ENCODE assay signal across 17 cellular contexts in genomic region chr4:132709024-132709423, GRCh38.
A peak's percentile ranks its signal among the peaks of the same experiment; 100 is the strongest.
DNase-seq lines count a peak whose midpoint lies in the region; ATAC-seq and TF ChIP-seq lines count a peak whose summit lies in the region.
"Had no signal": no experiment of that assay in that cellular context is flagged by ENCODE, and none has a peak within 500 bp of the region (broad histone marks: within the 10 kb centered on the region; RNA-seq: fewer than 3 reads in every experiment).

No MANE protein-coding gene starts in this region.

- no peak overlapping the region for H3K27ac Mint-ChIP-seq in activated CD8-positive, alpha-beta memory T cell treated with anti-CD3 and anti-CD28 coated beads, Interleukin-2, amount 10 ng/mL, durations not matched to agents 7 days and 5 days
- H3K27ac Mint-ChIP-seq: CD4-positive, alpha-beta T cell had no signal

- intact Hi-C loops in PC-9 (cut with micrococcal nuclease; ENCODE audit: unreplicated experiment): no loop called here

- DNase-seq in DND-41 (no peak), PC-9 (no peak), foreskin keratinocyte (no peak), MG63 (no peak)
- no peak for DNase-seq in activated CD8-positive, alpha-beta memory T cell treated with anti-CD3 and anti-CD28 coated beads, Interleukin-2, amount 10 ng/mL, durations not matched to agents 7 days and 5 days
- DNase-seq: CD4-positive, alpha-beta T cell; COR-L47; NCI-H1105; NCI-H2029 treated with DMSO at 0.1 percent for 48 hours; NCI-H226; NCI-H510A treated with DMSO at 0.1 percent for 48 hours; NCI-H748 treated with DMSO at 0.1 percent for 48 hours; NK-92 treated with Interleukin-12 subunit alpha and Interleukin-12 subunit beta, amount 100 ng/mL, for 24 hours; Right ventricle myocardium superior had no signal

- H3K9me2 ChIP-seq in Loucy (replicated peaks; ENCODE audit: low read depth, low read length) (no peaks in the 10 kb centered on the region), PC-9 (ENCODE audit: insufficient read depth) (no peaks in the 10 kb centered on the region)

- CTCF ChIA-PET in PC-9 (lab: Charles Lee): no interaction called here
- CTCF ChIA-PET in activated CD8-positive, alpha-beta memory T cell treated with anti-CD3 and anti-CD28 coated beads, Interleukin-2, amount 10 ng/mL, durations not matched to agents 7 days and 5 days (lab: Charles Lee): no interaction called here

- no peaks in the 10 kb centered on the region for H4K20me1 ChIP-seq in DND-41 (ENCODE audit: insufficient read depth, low read length)
- H4K20me1 ChIP-seq in Loucy (ENCODE audit: insufficient read depth, low read length, poor library complexity, severe bottlenecking): no peaks in the 10 kb centered on the region
- no peaks in the 10 kb centered on the region for H4K20me1 ChIP-seq in PC-9 (ENCODE audit: insufficient read depth)
- H4K20me1 ChIP-seq: BLaER1 had no signal

- H3K9ac ChIP-seq in DND-41 (ENCODE audit: low read depth, low read length) (peak overlapping the region; percentile 37), Loucy (ENCODE audit: low read depth, low read length, poor library complexity, severe bottlenecking) (no peak overlapping the region)
- H3K9ac ChIP-seq: BLaER1 had no signal

- H3K9me3 Mint-ChIP-seq in activated CD8-positive, alpha-beta memory T cell treated with anti-CD3 and anti-CD28 coated beads, Interleukin-2, amount 10 ng/mL, durations not matched to agents 7 days and 5 days (ENCODE audit: low read depth): peaks cover 8% of the 10 kb centered on the region
- H3K9me3 Mint-ChIP-seq: CD4-positive, alpha-beta T cell had no signal

- H3K36me3 Mint-ChIP-seq in activated CD8-positive, alpha-beta memory T cell treated with anti-CD3 and anti-CD28 coated beads, Interleukin-2, amount 10 ng/mL, durations not matched to agents 7 days and 5 days: no peaks in the 10 kb centered on the region

- peak overlapping the region; percentile 69 for H3K27ac ChIP-seq in DND-41 (ENCODE audit: low read length)
- H3K27ac ChIP-seq in PC-9: no peak overlapping the region
- H3K27ac ChIP-seq in foreskin keratinocyte: no peak overlapping the region
- H3K27ac ChIP-seq: BLaER1 had no signal

- H3K27me3 ChIP-seq in DND-41 (ENCODE audit: insufficient read depth, low read length, poor library complexity): no peaks in the 10 kb centered on the region
- H3K27me3 ChIP-seq in Loucy (ENCODE audit: insufficient read depth, low read length, poor library complexity, severe bottlenecking): no peaks in the 10 kb centered on the region
- no peaks in the 10 kb centered on the region for H3K27me3 ChIP-seq in PC-9 (ENCODE audit: insufficient read depth, low read depth)
- no peaks in the 10 kb centered on the region for H3K27me3 ChIP-seq in foreskin keratinocyte
- H3K27me3 ChIP-seq in MG63: no peaks in the 10 kb centered on the region
- H3K27me3 ChIP-seq: BLaER1 had no signal

- POLR2A ChIA-PET in PC-9 (lab: Charles Lee; ENCODE audit: unreplicated experiment): no interaction called here

- peak overlapping the region in 1 of 2 experiments; percentile 30; a peak in 1 of 4 replicates for H3K4me3 ChIP-seq in DND-41 (ENCODE audit: low read depth in 1 of 2, low read length in 2 of 2)
- peak overlapping the region; percentile 50 for H3K4me3 ChIP-seq in Loucy (ENCODE audit: low read length, poor library complexity, severe bottlenecking)
- H3K4me3 ChIP-seq in PC-9: no peak overlapping the region
- no peak overlapping the region for H3K4me3 ChIP-seq in MG63
- H3K4me3 ChIP-seq: BLaER1 had no signal

- H3F3A ChIP-seq in Loucy (ENCODE audit: low read depth) (no peaks in the 10 kb centered on the region), PC-9 (ENCODE audit: insufficient read depth, low read depth) (no peaks in the 10 kb centered on the region)

- H3K4me3 Mint-ChIP-seq in activated CD8-positive, alpha-beta memory T cell treated with anti-CD3 and anti-CD28 coated beads, Interleukin-2, amount 10 ng/mL, durations not matched to agents 7 days and 5 days: no peak overlapping the region
- H3K4me3 Mint-ChIP-seq: CD4-positive, alpha-beta T cell had no signal

- H3K4me1 ChIP-seq in DND-41 (ENCODE audit: insufficient read depth, low read length) (peaks cover 15% of the 10 kb centered on the region), Loucy (ENCODE audit: insufficient read depth, low read length, poor library complexity, severe bottlenecking) (peaks cover 4% of the 10 kb centered on the region), PC-9 (replicated peaks; ENCODE audit: insufficient read depth) (no peaks in the 10 kb centered on the region), foreskin keratinocyte (no peaks in the 10 kb centered on the region)
- H3K4me1 ChIP-seq: BLaER1 had no signal

- peak overlapping the region; percentile 67 for H2AFZ ChIP-seq in DND-41 (ENCODE audit: low read depth, low read length)
- peak overlapping the region; percentile 95 for H2AFZ ChIP-seq in Loucy (ENCODE audit: low read length)
- H2AFZ ChIP-seq in PC-9: 0 out of 2 replicates have a peak overlapping the region, but pooled peaks have one; percentile 27

- H3K79me2 ChIP-seq in DND-41 (ENCODE audit: insufficient read depth, low read length): no peaks in the 10 kb centered on the region
- H3K79me2 ChIP-seq in Loucy (ENCODE audit: insufficient read depth, low read length): no peaks in the 10 kb centered on the region
- H3K79me2 ChIP-seq in PC-9 (ENCODE audit: low read depth): no peaks in the 10 kb centered on the region

- ATAC-seq in DND-41 (ENCODE audit: insufficient read depth, low read depth) (peak; percentile 87), foreskin keratinocyte (peak; percentile 37), GM18502 (IDR thresholded peaks at IDR 0.05; ENCODE audit: poor library complexity, unreplicated experiment) (no peak)
- ATAC-seq in activated CD8-positive, alpha-beta memory T cell treated with anti-CD3 and anti-CD28 coated beads, Interleukin-2, amount 10 ng/mL, durations not matched to agents 7 days and 5 days: no peak

- H3K36me3 ChIP-seq in DND-41 (ENCODE audit: insufficient read depth, low read length): no peaks in the 10 kb centered on the region
- H3K36me3 ChIP-seq in Loucy (ENCODE audit: insufficient read depth, low read length): no peaks in the 10 kb centered on the region
- H3K36me3 ChIP-seq in PC-9 (ENCODE audit: low read depth): no peaks in the 10 kb centered on the region
- H3K36me3 ChIP-seq in MG63: no peaks in the 10 kb centered on the region
- H3K36me3 ChIP-seq: BLaER1 had no signal

- no peak for TF ChIP-seq CTCF in DND-41 (IDR thresholded peaks at IDR 0.05; ENCODE audit: borderline replicate concordance, extremely low read depth, low read length, poor library complexity, severe bottlenecking)
- TF ChIP-seq CTCF in Loucy (conservative IDR thresholded peaks at IDR 0.05; ENCODE audit: low read length): no peak
- TF ChIP-seq CTCF in PC-9 (conservative IDR thresholded peaks at IDR 0.05): no peak
- TF ChIP-seq CTCF in foreskin keratinocyte (conservative IDR thresholded peaks at IDR 0.05): no peak

- H3K27me3 Mint-ChIP-seq in activated CD8-positive, alpha-beta memory T cell treated with anti-CD3 and anti-CD28 coated beads, Interleukin-2, amount 10 ng/mL, durations not matched to agents 7 days and 5 days: no peaks in the 10 kb centered on the region
- H3K27me3 Mint-ChIP-seq: CD4-positive, alpha-beta T cell had no signal

- H3K9me3 ChIP-seq in DND-41 (ENCODE audit: insufficient read depth, low read length, severe bottlenecking) (no peaks in the 10 kb centered on the region), Loucy (ENCODE audit: insufficient read depth, low read depth, low read length) (no peaks in the 10 kb centered on the region), PC-9 (ENCODE audit: insufficient read depth, low read depth) (no peaks in the 10 kb centered on the region), MG63 (no peaks in the 10 kb centered on the region)
- H3K9me3 ChIP-seq: BLaER1 had no signal

- BruUV-seq in PC-9 (replicated peaks; lab: Mats Ljungman, UMichigan): no TSS peak

- H3K4me1 Mint-ChIP-seq in activated CD8-positive, alpha-beta memory T cell treated with anti-CD3 and anti-CD28 coated beads, Interleukin-2, amount 10 ng/mL, durations not matched to agents 7 days and 5 days: no peaks in the 10 kb centered on the region

- H3K4me2 ChIP-seq in DND-41 (ENCODE audit: insufficient read depth, low read length) (peak overlapping the region; percentile 64), Loucy (ENCODE audit: low read depth, low read length, poor library complexity, severe bottlenecking) (peak overlapping the region; percentile 73), PC-9 (no peak overlapping the region)
- H3K4me2 ChIP-seq: BLaER1 had no signal

Comparison
In these comparisons a context has a peak if more than half of its experiments do, and no peak if none do; other contexts are left out.
1. ATAC-seq: peak in DND-41 (single experiment) and foreskin keratinocyte (single experiment); none in activated CD8-positive, alpha-beta memory T cell treated with anti-CD3 and anti-CD28 coated beads, Interleukin-2, amount 10 ng/mL, durations not matched to agents 7 days and 5 days (single experiment) and GM18502 (single experiment).
2. H2AFZ ChIP-seq: peak in every context shown above with its lines; median percentile 95 in Loucy; 67 in DND-41; 27 in PC-9.